19 cellular contexts compared by ENCODE assay signal in the genomic region with DNA sequence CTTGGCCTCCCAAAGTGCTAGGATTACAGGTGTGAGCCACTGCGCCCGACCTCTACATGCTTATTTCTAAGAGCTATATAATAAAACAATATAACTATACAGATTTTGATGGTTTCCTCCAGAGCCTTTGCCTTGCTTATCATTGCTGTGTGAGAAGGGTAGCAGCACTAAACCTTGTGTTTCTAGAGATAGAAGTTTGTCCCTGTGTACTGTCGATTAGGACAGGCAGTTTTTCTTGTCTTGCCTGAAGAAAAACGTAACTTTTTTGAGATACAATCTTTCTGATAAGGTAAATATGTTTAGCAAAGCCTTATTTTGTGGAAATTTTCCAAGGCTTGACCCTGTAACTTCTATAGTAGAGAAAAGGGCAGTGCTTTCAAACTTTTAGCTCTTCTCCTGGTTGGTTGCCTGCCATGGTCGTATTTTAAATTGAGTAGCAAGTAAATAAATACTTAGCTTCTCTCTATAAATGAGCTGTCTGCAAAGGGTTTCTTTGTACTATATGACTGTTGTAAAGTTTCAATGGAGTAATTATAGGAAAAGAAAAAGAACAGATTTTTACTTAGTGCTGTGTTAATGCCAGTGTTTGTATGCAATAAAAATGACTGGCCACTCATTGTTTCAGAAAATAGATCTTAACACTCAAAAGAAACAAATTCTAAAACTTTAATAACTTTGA.
DNase-seq lines count a peak whose midpoint lies in the region; ATAC-seq, FAIRE-seq and TF ChIP-seq lines count a peak whose summit lies in the region.
"Had no signal": no experiment of that assay in that cellular context is flagged by ENCODE, and none has a peak within 500 bp of the region (broad histone marks: within the 10 kb centered on the region; RNA-seq: fewer than 3 reads in every experiment).

No MANE protein-coding gene starts in this region.

- intact Hi-C loops in activated CD4-positive, alpha-beta T cell treated with anti-CD3 and anti-CD28 coated beads for 36 hours (cut with DNase I, micrococcal nuclease) = loop anchor here (1.0 to 5.0 kb wide), 2 partner anchors 86 to 96 kb away; a partner anchor contains a TSS
- intact Hi-C loops in pancreas (cut with DNase I) = no loop called here
- intact Hi-C loops in right cardiac atrium (cut with DNase I) = no loop called here

- H3K4me1 Mint-ChIP-seq in activated CD4-positive, alpha-beta T cell treated with anti-CD3 and anti-CD28 coated beads for 36 hours = peaks cover 54% of the 10 kb centered on the region
- peaks cover 16 to 25% (median 24%) of the 10 kb centered on the region in 3 donors for H3K4me1 Mint-ChIP-seq in IgD-negative memory B cell
- H3K4me1 Mint-ChIP-seq in activated T-helper 17 cell treated with anti-CD3 and anti-CD28 coated beads, Interleukin-2, amount 50 U/mL, for 72 hours = peaks cover 12% of the 10 kb centered on the region

- WGBS in pancreas, 2 donors = 48% methylated on average over 5 of the region's 5 CpGs
- WGBS in right cardiac atrium = 68% methylated on average over 5 of the region's 5 CpGs

- H3K9me3 ChIP-seq in pancreas (no peaks in the 10 kb centered on the region), right cardiac atrium (ENCODE audit: control insufficient read depth, low read length) (no peaks in the 10 kb centered on the region)
- H3K9me3 ChIP-seq: BLaER1 had no signal

- no peak overlapping the region for H3K4me3 Mint-ChIP-seq in activated CD4-positive, alpha-beta T cell treated with anti-CD3 and anti-CD28 coated beads for 36 hours
- H3K4me3 Mint-ChIP-seq in IgD-negative memory B cell = peak overlapping the region in 1 of 4 donors; percentile 60
- no peak overlapping the region for H3K4me3 Mint-ChIP-seq in activated T-helper 17 cell treated with anti-CD3 and anti-CD28 coated beads, Interleukin-2, amount 50 U/mL, for 72 hours

- H3K9me3 Mint-ChIP-seq in activated CD4-positive, alpha-beta T cell treated with anti-CD3 and anti-CD28 coated beads for 36 hours (ENCODE audit: low read depth) = no peaks in the 10 kb centered on the region
- H3K9me3 Mint-ChIP-seq in IgD-negative memory B cell = no peaks in the 10 kb centered on the region
- no peaks in the 10 kb centered on the region for H3K9me3 Mint-ChIP-seq in activated T-helper 17 cell treated with anti-CD3 and anti-CD28 coated beads, Interleukin-2, amount 50 U/mL, for 72 hours

- peak; percentile 22 for ATAC-seq in activated CD4-positive, alpha-beta T cell treated with anti-CD3 and anti-CD28 coated beads for 36 hours
- peak; percentile 53 for ATAC-seq in activated T-helper 17 cell treated with anti-CD3 and anti-CD28 coated beads, Interleukin-2, amount 50 U/mL, for 72 hours (replicated peaks)
- peak in 3 of 4 donors; percentile 29 to 49 (median 31) for ATAC-seq in pancreas
- ATAC-seq in GM21717 (IDR thresholded peaks at IDR 0.05; ENCODE audit: unreplicated experiment) = no peak
- no peak for ATAC-seq in right cardiac atrium

- no peak for DNase-seq in activated CD4-positive, alpha-beta T cell treated with anti-CD3 and anti-CD28 coated beads for 36 hours
- DNase-seq in activated CD4-positive, alpha-beta T cell treated with anti-CD3 and anti-CD28 coated beads for 1 hour = no peak
- DNase-seq in pancreas = no peak
- no peak for DNase-seq in GM19240 (ENCODE audit: insufficient read length, low spot score)
- DNase-seq in right cardiac atrium = no peak
- DNase-seq: 8988T, DMS53, KG1, NCI-H1105, NCI-H1694 treated with DMSO at 0.1 percent for 48 hours, NCI-H345, PC-9 had no signal

- H3K36me3 Mint-ChIP-seq in activated CD4-positive, alpha-beta T cell treated with anti-CD3 and anti-CD28 coated beads for 36 hours (ENCODE audit: low read depth) = no peaks in the 10 kb centered on the region
- peaks cover 2% of the 10 kb centered on the region for H3K36me3 Mint-ChIP-seq in IgD-negative memory B cell
- H3K36me3 Mint-ChIP-seq in activated T-helper 17 cell treated with anti-CD3 and anti-CD28 coated beads, Interleukin-2, amount 50 U/mL, for 72 hours (ENCODE audit: low read depth) = no peaks in the 10 kb centered on the region

- no peak for TF ChIP-seq CTCF in pancreas (IDR thresholded peaks at IDR 0.05)

- H3K27ac Mint-ChIP-seq in activated CD4-positive, alpha-beta T cell treated with anti-CD3 and anti-CD28 coated beads for 36 hours = no peak overlapping the region
- H3K27ac Mint-ChIP-seq in IgD-negative memory B cell = peak overlapping the region in 2 of 3 donors; percentile 18 to 19
- H3K27ac Mint-ChIP-seq in activated T-helper 17 cell treated with anti-CD3 and anti-CD28 coated beads, Interleukin-2, amount 50 U/mL, for 72 hours = no peak overlapping the region

- H3K27me3 Mint-ChIP-seq in activated CD4-positive, alpha-beta T cell treated with anti-CD3 and anti-CD28 coated beads for 36 hours = no peaks in the 10 kb centered on the region
- H3K27me3 Mint-ChIP-seq in IgD-negative memory B cell = no peaks in the 10 kb centered on the region
- no peaks in the 10 kb centered on the region for H3K27me3 Mint-ChIP-seq in activated T-helper 17 cell treated with anti-CD3 and anti-CD28 coated beads, Interleukin-2, amount 50 U/mL, for 72 hours

- FAIRE-seq in pancreas (lab: Jason Lieb, UNC) = no peak
- FAIRE-seq: GM18507, GM19239 had no signal

- H3K27me3 ChIP-seq in pancreas (no peaks in the 10 kb centered on the region), right cardiac atrium (ENCODE audit: control insufficient read depth, insufficient read depth) (no peaks in the 10 kb centered on the region)
- H3K27me3 ChIP-seq: BLaER1 had no signal

- H3K4me3 ChIP-seq in pancreas (no peak overlapping the region), right cardiac atrium (ENCODE audit: low read length) (no peak overlapping the region)
- H3K4me3 ChIP-seq: BLaER1, PC-9 had no signal

- CTCF ChIA-PET in activated CD4-positive, alpha-beta T cell treated with anti-CD3 and anti-CD28 coated beads for 36 hours (lab: Charles Lee) = interaction anchor here (1.0 to 1.8 kb wide), 5 partner anchors 10 to 70 kb away, joined by 3 to 5 read pairs (median 3); no protein-coding TSS in a partner anchor

- no peaks in the 10 kb centered on the region for H3K36me3 ChIP-seq in pancreas
- H3K36me3 ChIP-seq: BLaER1 had no signal

- H3K4me1 ChIP-seq in pancreas = peaks cover 12 to 23% (median 18%) of the 10 kb centered on the region in 3 donors
- H3K4me1 ChIP-seq in right cardiac atrium (ENCODE audit: control insufficient read depth, insufficient read depth, low read length) = no peaks in the 10 kb centered on the region
- H3K4me1 ChIP-seq: BLaER1 had no signal

- H3K27ac ChIP-seq in pancreas = no peak overlapping the region
- H3K27ac ChIP-seq in right cardiac atrium (ENCODE audit: low read length) = no peak overlapping the region
- H3K27ac ChIP-seq: BLaER1, HL-60, PC-9 had no signal

- POLR2A ChIA-PET in activated CD4-positive, alpha-beta T cell treated with anti-CD3 and anti-CD28 coated beads for 36 hours (lab: Charles Lee) = interaction anchor here (0.7 kb wide), 1 partner anchor 87 kb away, joined by 3 read pairs; no protein-coding TSS in a partner anchor

Comparison
In these comparisons a context has a peak if more than half of its experiments do, and no peak if none do; other contexts are left out.
1. ATAC-seq: peak in activated CD4-positive, alpha-beta T cell treated with anti-CD3 and anti-CD28 coated beads for 36 hours (single experiment), activated T-helper 17 cell treated with anti-CD3 and anti-CD28 coated beads, Interleukin-2, amount 50 U/mL, for 72 hours (single experiment) and pancreas (3 of 4); none in GM21717 (single experiment) and right cardiac atrium (0 of 2).
2. H3K27ac Mint-ChIP-seq: peak in IgD-negative memory B cell (2 of 3); none in activated CD4-positive, alpha-beta T cell treated with anti-CD3 and anti-CD28 coated beads for 36 hours (single experiment) and activated T-helper 17 cell treated with anti-CD3 and anti-CD28 coated beads, Interleukin-2, amount 50 U/mL, for 72 hours (single experiment).
3. intact Hi-C loops: an anchor here in activated CD4-positive, alpha-beta T cell treated with anti-CD3 and anti-CD28 coated beads for 36 hours (1.0 to 5.0 kb wide); none called in pancreas and right cardiac atrium.